Comparison of ENCODE assay signal across 8 cellular contexts in genomic region chr6:44257007-44257752, GRCh38. TPM values are rescaled to one million over a fixed set of nuclear protein-coding genes. Genes with fewer than 3 reads are reported as not detected.
DNase-seq lines count a peak whose midpoint lies in the region; ATAC-seq and TF ChIP-seq lines count a peak whose summit lies in the region.

TSS of gene SLC35B2 (minus strand) at chr6:44257528. CDS start at chr6:44257410, 118 bp downstream.

- H3K9me3 ChIP-seq in PC-3 (ENCODE audit: low read length) = no peaks in the 10 kb centered on the region
- no peaks in the 10 kb centered on the region for H3K9me3 ChIP-seq in naive thymus-derived CD4-positive, alpha-beta T cell (ENCODE audit: control insufficient read depth in 2 of 3, low read length in 3 of 3)
- H3K9me3 ChIP-seq in testis = no peaks in the 10 kb centered on the region

- H3K27me3 Mint-ChIP-seq in naive thymus-derived CD4-positive, alpha-beta T cell = no peaks in the 10 kb centered on the region

- peaks cover 27% of the 10 kb centered on the region for H3F3A ChIP-seq in PC-3 (ENCODE audit: low read length, unreplicated experiment)

- intact Hi-C loops in PC-3 (cut with micrococcal nuclease) (loop anchor here (1.0 kb wide), 1 partner anchor 85 kb away; no protein-coding TSS in a partner anchor), testis (cut with DNase I; ENCODE audit: low total_unique reads) (no loop called here)
- intact Hi-C loops in naive thymus-derived CD4-positive, alpha-beta T cell (cut with micrococcal nuclease) = loop anchor here (1.0 to 5.0 kb wide), 6 partner anchors 8 to 1805 kb away; partner anchors contain the start of genes HSP90AB1 (in 2 of the 2), NFKBIE (in 2 of the 2) and TRERF1 (in 1 of the 2)

- POLR2A ChIA-PET in PC-3 (lab: Charles Lee; ENCODE audit: unreplicated experiment) = interaction anchor here (0.6 to 1.3 kb wide), 4 partner anchors 10 to 145 kb away, joined by 4 to 10 read pairs (median 5); partner anchors contain the start of gene HSP90AB1
- POLR2A ChIA-PET in naive thymus-derived CD4-positive, alpha-beta T cell (lab: Charles Lee) = interaction anchor here (0.6 to 4.7 kb wide), 9 partner anchors 10 to 125 kb away, joined by 3 to 142 read pairs (median 3); partner anchors contain the start of genes AARS2 and HSP90AB1

- no peak for TF ChIP-seq POLR2A in testis (IDR thresholded peaks at IDR 0.05)

- H3K9ac ChIP-seq in PC-3 (ENCODE audit: low read length) = peak within 1 kb of the TSS; percentile 91

- H3K36me3 ChIP-seq in PC-3 (ENCODE audit: low read depth, low read length) (peaks cover 24% of the 10 kb centered on the region), testis (ENCODE audit: low read depth, missing control alignments) (no peaks in the 10 kb centered on the region)
- peaks cover 7 to 57% (median 9%) of the 10 kb centered on the region in 3 experiments for H3K36me3 ChIP-seq in naive thymus-derived CD4-positive, alpha-beta T cell (ENCODE audit: control insufficient read depth in 2 of 3, insufficient read depth in 3 of 3, low read length in 3 of 3)

- CTCF ChIA-PET in PC-3 (lab: Charles Lee) = interaction anchor here (0.6 to 1.7 kb wide), 6 partner anchors 10 to 116 kb away, joined by 3 to 15 read pairs (median 6); partner anchors contain the start of gene HSP90AB1
- CTCF ChIA-PET in naive thymus-derived CD4-positive, alpha-beta T cell (lab: Charles Lee) = interaction anchor here (0.7 to 2.7 kb wide), 11 partner anchors 8 to 125 kb away, joined by 3 to 22 read pairs (median 5); partner anchors contain the start of genes AARS2 and HSP90AB1

- H3K27me3 ChIP-seq in PC-3 (ENCODE audit: low read length) = no peaks in the 10 kb centered on the region
- no peaks in the 10 kb centered on the region for H3K27me3 ChIP-seq in naive thymus-derived CD4-positive, alpha-beta T cell (ENCODE audit: control insufficient read depth in 2 of 2, insufficient read depth in 2 of 2, low read length in 2 of 2)
- H3K27me3 ChIP-seq in testis = no peaks in the 10 kb centered on the region

- H2AFZ ChIP-seq in PC-3 (ENCODE audit: low read length) = peak within 1 kb of the TSS; percentile 73

- DNase-seq in COR-L47 (lab: John Stamatoyannopoulos, UW) (peak; percentile 76), PC-3 (peak; percentile 72), fibroblast of peridontal ligament (ENCODE audit: extremely low read depth) (peak; percentile 45), testis (peak; percentile 84)
- DNase-seq in activated T-helper 9 cell treated with anti-CD3 and anti-CD28 coated beads, Interleukin-2, amount 50 U/mL, for 16 hours (ENCODE audit: low read depth) = peak; percentile 54
- peak; percentile 53 to 83 (median 69) for DNase-seq in naive thymus-derived CD4-positive, alpha-beta T cell

- H3K4me2 ChIP-seq in PC-3 (ENCODE audit: low read length) = peak within 1 kb of the TSS; percentile 100

- peak within 1 kb of the TSS; percentile 81 for H3K4me3 ChIP-seq in PC-3 (ENCODE audit: low read length)
- peak within 1 kb of the TSS; percentile 74 for H3K4me3 ChIP-seq in naive thymus-derived CD4-positive, alpha-beta T cell (ENCODE audit: low read length)
- H3K4me3 ChIP-seq in testis = peak within 1 kb of the TSS; percentile 87 to 97

- WGBS in testis, 2 donors = 2% methylated on average over 47 of the region's 80 CpGs; no CpG with 5 or more reads in 1 of the 2 donors

- H3K27ac ChIP-seq in PC-3 (ENCODE audit: low read length) (peak within 1 kb of the TSS; percentile 71), testis (peak within 1 kb of the TSS; percentile 90 to 92)
- H3K27ac ChIP-seq in naive thymus-derived CD4-positive, alpha-beta T cell (ENCODE audit: low read depth, low read length) = peak within 1 kb of the TSS; percentile 87

- peaks cover 23% of the 10 kb centered on the region for H3K79me2 ChIP-seq in PC-3 (ENCODE audit: low read length)

- peak within 1 kb of the TSS; percentile 80 to 94 (median 92) for H3K4me3 Mint-ChIP-seq in naive thymus-derived CD4-positive, alpha-beta T cell

- H3K4me1 ChIP-seq in PC-3 (ENCODE audit: insufficient read depth, low read length) = peaks cover 17% of the 10 kb centered on the region
- H3K4me1 ChIP-seq in naive thymus-derived CD4-positive, alpha-beta T cell (ENCODE audit: control insufficient read depth in 2 of 2, insufficient read depth in 2 of 2, low read length in 2 of 2) = peaks cover 14 to 18% of the 10 kb centered on the region in 2 donors
- H3K4me1 ChIP-seq in testis = peaks cover 11% of the 10 kb centered on the region

- peaks cover 0 to 6% (median 0%) of the 10 kb centered on the region in 11 donors for H3K9me3 Mint-ChIP-seq in naive thymus-derived CD4-positive, alpha-beta T cell

- peaks cover 37% of the 10 kb centered on the region for H4K20me1 ChIP-seq in PC-3 (ENCODE audit: low read length)

- H3K4me1 Mint-ChIP-seq in naive thymus-derived CD4-positive, alpha-beta T cell = peaks cover 21 to 64% (median 60%) of the 10 kb centered on the region in 7 donors

- TF ChIP-seq CTCF in PC-3 (conservative IDR thresholded peaks at IDR 0.05; ENCODE audit: low read depth, low read length) (peak; percentile 62), testis (IDR thresholded peaks at IDR 0.05) (peak; percentile 70 to 83 (median 80))

- H3K27ac Mint-ChIP-seq in naive thymus-derived CD4-positive, alpha-beta T cell = peak within 1 kb of the TSS; percentile 75 to 97 (median 89)

- BruUV-seq in PC-3 (replicated peaks; lab: Mats Ljungman, UMichigan) = no TSS peak

- ATAC-seq in GM19438 (IDR thresholded peaks at IDR 0.05; ENCODE audit: low read depth, unreplicated experiment) (peak; percentile 43), HG03565 (IDR thresholded peaks at IDR 0.05; ENCODE audit: unreplicated experiment) (peak; percentile 26), PC-3 (peak; percentile 63)
- peak; percentile 87 for ATAC-seq in naive thymus-derived CD4-positive, alpha-beta T cell

- H3K36me3 Mint-ChIP-seq in naive thymus-derived CD4-positive, alpha-beta T cell = peaks cover 0 to 40% (median 19%) of the 10 kb centered on the region in 5 donors

- H3K9me2 ChIP-seq in PC-3 (replicated peaks; ENCODE audit: low read length) = no peaks in the 10 kb centered on the region

RNA-seq across cellular contexts. Expression of gene SLC35B2, which starts in this region (rescaled TPM):
- 90.6 and 109 TPM in 2 replicates for total RNA-seq in PC-3 (2014; rRNA removed)
- 10 to 100 TPM in 4 of 5 experiments, 1 to 10 TPM in 1; 10.0 to 32.1 (median 17.6) TPM for total RNA-seq in naive thymus-derived CD4-positive, alpha-beta T cell
- 10 to 100 TPM; 24.5 to 41.7 TPM for polyA plus RNA-seq in naive thymus-derived CD4-positive, alpha-beta T cell
- total RNA-seq in testis = 10 to 100 TPM; 42.4 to 49.8 TPM
- polyA plus RNA-seq in testis (ENCODE audit: insufficient read depth, low read depth, low replicate concordance) = 32.1 TPM

Comparison
In these comparisons a context has a peak if more than half of its experiments do, and no peak if none do; other contexts are left out.
1. Peak in every context shown above with its lines: DNase-seq, ATAC-seq, H3K4me3 ChIP-seq and H3K27ac ChIP-seq.
2. ATAC-seq: peak in every context shown above with its lines; median percentile 87 in naive thymus-derived CD4-positive, alpha-beta T cell; 63 in PC-3; 43 in GM19438; 26 in HG03565.